In the genomic region with DNA sequence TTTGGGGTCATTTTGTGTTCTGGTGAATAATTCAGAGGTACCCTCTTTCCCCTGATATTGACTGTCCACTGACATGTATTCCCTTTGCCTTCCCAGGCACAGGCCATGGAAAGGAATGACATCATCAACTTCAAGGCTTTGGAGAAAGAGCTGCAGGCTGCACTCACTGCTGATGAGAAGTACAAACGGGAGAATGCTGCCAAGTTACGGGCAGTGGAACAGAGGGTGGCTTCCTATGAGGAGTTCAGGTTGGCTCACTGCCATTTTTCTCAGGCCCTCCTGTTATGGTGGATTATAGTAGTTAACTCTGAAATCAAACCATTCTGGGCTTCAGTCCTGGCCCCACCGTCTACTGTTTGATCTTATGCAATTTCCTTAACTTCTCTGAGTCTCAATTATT, we compare ENCODE assay signal across 11 cellular contexts. TPM values are rescaled to one million over a fixed set of nuclear protein-coding genes. Genes with fewer than 3 reads are reported as not detected.
DNase-seq lines count a peak whose midpoint lies in the region; ATAC-seq and TF ChIP-seq lines count a peak whose summit lies in the region.
"Had no signal": no experiment of that assay in that cellular context is flagged by ENCODE, and none has a peak within 500 bp of the region (broad histone marks: within the 10 kb centered on the region; RNA-seq: fewer than 3 reads in every experiment).

No MANE protein-coding gene starts in this region.

- H3K9me3 ChIP-seq in SJSA1 (replicated peaks) = no peaks in the 10 kb centered on the region
- H3K9me3 ChIP-seq in esophagus muscularis mucosa = no peaks in the 10 kb centered on the region

- DNase-seq in H4 (ENCODE audit: low spot score) (peak; percentile 96), SJSA1 (ENCODE audit: low read depth in 1 of 2, low spot score in 2 of 2) (peak; percentile 74 to 79), esophagus muscularis mucosa (ENCODE audit: extremely low spot score) (no peak), smooth muscle cell of the brain vasculature (ENCODE audit: low read depth, low spot score) (peak; percentile 88), posterior vena cava (ENCODE audit: low spot score) (no peak), sciatic nerve (ENCODE audit: low spot score) (no peak), GM10248 (ENCODE audit: extremely low spot score) (no peak)
- DNase-seq: stimulated activated CD4-positive, alpha-beta T cell treated with anti-CD3 and anti-CD28 coated beads, Interleukin-12 subunit alpha, Interleukin-12 subunit beta, amount 100 ng/mL, for 4 hours had no signal

- POLR2A ChIA-PET in GM10248 (lab: Yijun Ruan, JAX) = no interaction called here

- H3K36me3 ChIP-seq in SJSA1 (peaks cover 9% of the 10 kb centered on the region), esophagus muscularis mucosa (peaks cover 0 to 8% (median 0%) of the 10 kb centered on the region in 4 donors)

- TF ChIP-seq CTCF in esophagus muscularis mucosa (IDR thresholded peaks at IDR 0.05) (no peak), GM10248 (IDR thresholded peaks at IDR 0.05; ENCODE audit: control extremely low read depth, extremely low read depth, low read depth, missing control alignments) (no peak)

- peak overlapping the region; percentile 23 for H3K27ac ChIP-seq in SJSA1
- peak overlapping the region; percentile 88 to 94 (median 91) for H3K27ac ChIP-seq in esophagus muscularis mucosa (replicated peaks in 1 of 4)
- H3K27ac ChIP-seq: KMS-11 had no signal

- CTCF ChIA-PET in GM10248 (lab: Yijun Ruan, JAX) = interaction anchor here (1.0 to 8.7 kb wide), 6 partner anchors 9 to 125 kb away, joined by 4 to 65 read pairs (median 5); no protein-coding TSS in a partner anchor

- no peak for ATAC-seq in HG03097 (IDR thresholded peaks at IDR 0.05; ENCODE audit: low FRiP score, unreplicated experiment)
- ATAC-seq in sciatic nerve = no peak

- H3K27me3 ChIP-seq in SJSA1 (replicated peaks) (no peaks in the 10 kb centered on the region), esophagus muscularis mucosa (no peaks in the 10 kb centered on the region)

- H3K4me1 ChIP-seq in SJSA1 (replicated peaks) (peaks cover 49% of the 10 kb centered on the region), esophagus muscularis mucosa (peaks cover 23 to 49% (median 39%) of the 10 kb centered on the region in 4 donors)

- TF ChIP-seq EP300 in esophagus muscularis mucosa (IDR thresholded peaks at IDR 0.05) = no peak

- intact Hi-C loops in esophagus muscularis mucosa (cut with DNase I) = no loop called here
- intact Hi-C loops in posterior vena cava (cut with DNase I) = no loop called here
- intact Hi-C loops in sciatic nerve (cut with DNase I) = no loop called here

- no peak overlapping the region for H3K4me3 ChIP-seq in SJSA1
- H3K4me3 ChIP-seq in esophagus muscularis mucosa = no peak overlapping the region

- 12% methylated on average over 3 of the region's 3 CpGs for WGBS in esophagus muscularis mucosa

- TF ChIP-seq POLR2A in esophagus muscularis mucosa (IDR thresholded peaks at IDR 0.05; ENCODE audit: low read depth) = no peak

RNA-seq across cellular contexts. Expression of a gene that starts 1.6 kb away (rescaled TPM):
- 120 and 173 TPM in 2 replicates for total RNA-seq in H4 (2014; rRNA removed; shearing (Covaris generic))
- 158 and 179 TPM in 2 replicates for total RNA-seq in SJSA1 (2014; rRNA removed; shearing (Covaris generic))
- total RNA-seq in esophagus muscularis mucosa (10 to 100 TPM; 46.0 to 49.7 (median 48.3) TPM), posterior vena cava (10 to 100 TPM; 65.2 to 71.9 TPM), sciatic nerve (75.2 TPM)

RNA-seq across cellular contexts. Expression of a gene that starts 14.4 kb away (rescaled TPM):
- total RNA-seq in H4 (2014; rRNA removed; shearing (Covaris generic)) = not detected in 2 replicates
- not detected in 2 replicates for total RNA-seq in SJSA1 (2014; rRNA removed; shearing (Covaris generic))
- total RNA-seq in esophagus muscularis mucosa (1 to 10 TPM in 2 of 4 donors, not detected in 2; 1.2 to 2.8 TPM), posterior vena cava (1 to 10 TPM in 1 of 2 donors, under 1 TPM in 1; 0.51 to 1.7 TPM), sciatic nerve (9.2 TPM)
- total RNA-seq: activated CD4-positive, alpha-beta T cell treated with anti-CD3 and anti-CD28 coated beads, Interleukin-2, amount 10 ng/mL, durations not matched to agents 24 days and 14 days had no signal

RNA-seq across cellular contexts. Expression of a gene that starts 46.7 kb away (rescaled TPM):
- 4.5 and 4.9 TPM in 2 replicates for total RNA-seq in H4 (2014; rRNA removed; shearing (Covaris generic))
- 7.8 and 14.0 TPM in 2 replicates for total RNA-seq in SJSA1 (2014; rRNA removed; shearing (Covaris generic))
- total RNA-seq in esophagus muscularis mucosa (under 1 TPM in 1 of 4 donors, not detected in 3; 0.17 TPM), posterior vena cava (under 1 TPM; 0.10 to 0.65 TPM), sciatic nerve (0.40 TPM)

RNA-seq across cellular contexts. Expression of a gene that starts 53.2 kb away (rescaled TPM):
- not detected in 2 replicates for total RNA-seq in H4 (2014; rRNA removed; shearing (Covaris generic))
- not detected in 2 replicates for total RNA-seq in SJSA1 (2014; rRNA removed; shearing (Covaris generic))
- total RNA-seq in esophagus muscularis mucosa (1 to 10 TPM; 3.3 to 7.4 (median 4.9) TPM), posterior vena cava (1 to 10 TPM; 1.8 to 1.9 TPM), sciatic nerve (5.8 TPM)
- total RNA-seq: activated CD4-positive, alpha-beta T cell treated with anti-CD3 and anti-CD28 coated beads, Interleukin-2, amount 10 ng/mL, durations not matched to agents 24 days and 14 days had no signal

Comparison
In these comparisons a context has a peak if more than half of its experiments do, and no peak if none do; other contexts are left out.
1. DNase-seq: peak in H4 (single experiment), SJSA1 (2 of 2) and smooth muscle cell of the brain vasculature (single experiment); none in esophagus muscularis mucosa (single experiment), posterior vena cava (single experiment), sciatic nerve (single experiment) and GM10248 (single experiment).